ENCODE assay signal across 26 cellular contexts in genomic region chr1:17297991-17298390, GRCh38. TPM values are rescaled to one million over a fixed set of nuclear protein-coding genes. Genes with fewer than 3 reads are reported as not detected.
DNase-seq lines count a peak whose midpoint lies in the region; ATAC-seq and TF ChIP-seq lines count a peak whose summit lies in the region.
"Had no signal": no experiment of that assay in that cellular context is flagged by ENCODE, and none has a peak within 500 bp of the region (broad histone marks: within the 10 kb centered on the region; RNA-seq: fewer than 3 reads in every experiment).

No MANE protein-coding gene starts in this region.

- H3K9me3 Mint-ChIP-seq in endothelial cell (ENCODE audit: unreplicated experiment): peaks cover 11% of the 10 kb centered on the region

- in situ Hi-C loops in KBM-7 (cut with MboI; ENCODE audit: low pct_unique_long_range_greater_than_20kb, low sequenced_read_pairs): no loop called here

- 20% methylated on average over 7 of the region's 7 CpGs for WGBS in prostate gland

- peak; percentile 96 for ATAC-seq in esophagus mucosa
- ATAC-seq: CD8-positive, alpha-beta T cell; HCT116 had no signal

- no peaks in the 10 kb centered on the region for H3K27me3 ChIP-seq in prostate gland (replicated peaks; ENCODE audit: insufficient read depth)
- H3K27me3 ChIP-seq: BLaER1 treated with 17β-estradiol and CSF1 and Interleukin-3, amounts not matched to agents 10 nM and 100 nM had no signal

- H3K27me3 Mint-ChIP-seq in endothelial cell (ENCODE audit: unreplicated experiment): no peaks in the 10 kb centered on the region

- no peaks in the 10 kb centered on the region for H3K4me1 Mint-ChIP-seq in endothelial cell (ENCODE audit: unreplicated experiment)
- H3K4me1 Mint-ChIP-seq: IgD-negative memory B cell had no signal

- no peak overlapping the region for H3K4me3 Mint-ChIP-seq in endothelial cell (ENCODE audit: unreplicated experiment)
- H3K4me3 Mint-ChIP-seq: CD8-positive, alpha-beta T cell; IgD-negative memory B cell had no signal

- H3K36me3 Mint-ChIP-seq in endothelial cell (ENCODE audit: low read depth, unreplicated experiment): peaks cover 12% of the 10 kb centered on the region
- H3K36me3 Mint-ChIP-seq: CD8-positive, alpha-beta T cell had no signal

- intact Hi-C loops in prostate gland (cut with DNase I): no loop called here

- no peak for TF ChIP-seq CTCF in VCaP (conservative IDR thresholded peaks at IDR 0.05)
- TF ChIP-seq CTCF in prostate gland (IDR thresholded peaks at IDR 0.05): no peak
- no peak for TF ChIP-seq CTCF in endothelial cell (IDR thresholded peaks at IDR 0.05; ENCODE audit: unreplicated experiment)

- DNase-seq in prostate gland (ENCODE audit: low spot score) (peak; percentile 86), endothelial cell (ENCODE audit: low spot score) (no peak), HK-2 (ENCODE audit: unreplicated experiment) (no peak), mesenteric fat pad (ENCODE audit: low spot score) (no peak), KBM-7 (no peak)
- DNase-seq: 8988T; CD8-positive, alpha-beta T cell; GOT3; Kasumi-1; MM.1S; NCI-H1048; NCI-H1436; NCI-H187 treated with DMSO at 0.1 percent for 48 hours; NCI-H2171; NCI-H524 treated with DMSO at 0.1 percent for 48 hours; NCI-H82; SHP77 had no signal

- no peak for TF ChIP-seq POLR2A in prostate gland (IDR thresholded peaks at IDR 0.05)

- no peak overlapping the region for H3K27ac Mint-ChIP-seq in endothelial cell (ENCODE audit: unreplicated experiment)
- H3K27ac Mint-ChIP-seq: CD8-positive, alpha-beta T cell; IgD-negative memory B cell had no signal

- H3K9me3 ChIP-seq in prostate gland: no peaks in the 10 kb centered on the region

- no peaks in the 10 kb centered on the region for H3K36me3 ChIP-seq in prostate gland
- H3K36me3 ChIP-seq: BLaER1 treated with 17β-estradiol and CSF1 and Interleukin-3, amounts not matched to agents 10 nM and 100 nM had no signal

- no peak overlapping the region for H3K4me3 ChIP-seq in prostate gland
- H3K4me3 ChIP-seq: BLaER1 treated with 17β-estradiol and CSF1 and Interleukin-3, amounts not matched to agents 10 nM and 100 nM; SK-N-MC had no signal

- 0 out of 2 replicates have a peak, but pooled peaks have one; percentile 17 for TF ChIP-seq EP300 in Ishikawa (IDR thresholded peaks at IDR 0.05; ENCODE audit: borderline replicate concordance)

- H3K27ac ChIP-seq in VCaP (peak overlapping the region; percentile 86), prostate gland (no peak overlapping the region)
- H3K27ac ChIP-seq: BLaER1 treated with 17β-estradiol and CSF1 and Interleukin-3, amounts not matched to agents 10 nM and 100 nM; SK-N-MC had no signal

- H3K4me1 ChIP-seq in prostate gland (replicated peaks): peaks cover 8% of the 10 kb centered on the region

- TF ChIP-seq RAD21 in Ishikawa (IDR thresholded peaks at IDR 0.05; ENCODE audit: low read depth): no peak

TF ChIP-seq in Ishikawa, 13 proteins besides CTCF, POLR2A, EP300 and RAD21:
- no peak for TF ChIP-seq YY1 (IDR thresholded peaks at IDR 0.05; ENCODE audit: low read depth)
- TF ChIP-seq EGR1 (IDR thresholded peaks at IDR 0.05): no peak
- no peak for TF ChIP-seq TEAD4 (IDR thresholded peaks at IDR 0.05)
- no peak for TF ChIP-seq CREB1 (IDR thresholded peaks at IDR 0.05; ENCODE audit: low read depth)
- no peak for TF ChIP-seq TCF12 (IDR thresholded peaks at IDR 0.05; ENCODE audit: low read depth)
- TF ChIP-seq, protein P1, sequence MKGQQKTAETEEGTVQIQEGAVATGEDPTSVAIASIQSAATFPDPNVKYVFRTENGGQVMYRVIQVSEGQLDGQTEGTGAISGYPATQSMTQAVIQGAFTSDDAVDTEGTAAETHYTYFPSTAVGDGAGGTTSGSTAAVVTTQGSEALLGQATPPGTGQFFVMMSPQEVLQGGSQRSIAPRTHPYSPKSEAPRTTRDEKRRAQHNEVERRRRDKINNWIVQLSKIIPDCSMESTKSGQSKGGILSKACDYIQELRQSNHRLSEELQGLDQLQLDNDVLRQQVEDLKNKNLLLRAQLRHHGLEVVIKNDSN (IDR thresholded peaks at IDR 0.05): no peak
- TF ChIP-seq, protein P2, sequence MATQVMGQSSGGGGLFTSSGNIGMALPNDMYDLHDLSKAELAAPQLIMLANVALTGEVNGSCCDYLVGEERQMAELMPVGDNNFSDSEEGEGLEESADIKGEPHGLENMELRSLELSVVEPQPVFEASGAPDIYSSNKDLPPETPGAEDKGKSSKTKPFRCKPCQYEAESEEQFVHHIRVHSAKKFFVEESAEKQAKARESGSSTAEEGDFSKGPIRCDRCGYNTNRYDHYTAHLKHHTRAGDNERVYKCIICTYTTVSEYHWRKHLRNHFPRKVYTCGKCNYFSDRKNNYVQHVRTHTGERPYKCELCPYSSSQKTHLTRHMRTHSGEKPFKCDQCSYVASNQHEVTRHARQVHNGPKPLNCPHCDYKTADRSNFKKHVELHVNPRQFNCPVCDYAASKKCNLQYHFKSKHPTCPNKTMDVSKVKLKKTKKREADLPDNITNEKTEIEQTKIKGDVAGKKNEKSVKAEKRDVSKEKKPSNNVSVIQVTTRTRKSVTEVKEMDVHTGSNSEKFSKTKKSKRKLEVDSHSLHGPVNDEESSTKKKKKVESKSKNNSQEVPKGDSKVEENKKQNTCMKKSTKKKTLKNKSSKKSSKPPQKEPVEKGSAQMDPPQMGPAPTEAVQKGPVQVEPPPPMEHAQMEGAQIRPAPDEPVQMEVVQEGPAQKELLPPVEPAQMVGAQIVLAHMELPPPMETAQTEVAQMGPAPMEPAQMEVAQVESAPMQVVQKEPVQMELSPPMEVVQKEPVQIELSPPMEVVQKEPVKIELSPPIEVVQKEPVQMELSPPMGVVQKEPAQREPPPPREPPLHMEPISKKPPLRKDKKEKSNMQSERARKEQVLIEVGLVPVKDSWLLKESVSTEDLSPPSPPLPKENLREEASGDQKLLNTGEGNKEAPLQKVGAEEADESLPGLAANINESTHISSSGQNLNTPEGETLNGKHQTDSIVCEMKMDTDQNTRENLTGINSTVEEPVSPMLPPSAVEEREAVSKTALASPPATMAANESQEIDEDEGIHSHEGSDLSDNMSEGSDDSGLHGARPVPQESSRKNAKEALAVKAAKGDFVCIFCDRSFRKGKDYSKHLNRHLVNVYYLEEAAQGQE (IDR thresholded peaks at IDR 0.05; ENCODE audit: low read depth): no peak

RNA-seq across cellular contexts. Expression of gene PADI4, which starts 10.0 kb away (rescaled TPM):
- total RNA-seq in esophagus mucosa (not detected), prostate gland (not detected), endothelial cell (ENCODE audit: unreplicated experiment) (not detected), mesenteric fat pad (7.0 TPM)
- total RNA-seq: G401 had no signal

RNA-seq across cellular contexts. Expression of gene PADI3, which starts 49.1 kb away (rescaled TPM):
- 3.3 TPM for total RNA-seq in esophagus mucosa
- total RNA-seq in prostate gland: 1 to 10 TPM in 1 of 2 donors, under 1 TPM in 1; 0.18 to 1.2 TPM
- total RNA-seq in endothelial cell (ENCODE audit: unreplicated experiment): not detected
- total RNA-seq in mesenteric fat pad: not detected
- total RNA-seq: CD8-positive, alpha-beta T cell; OCI-LY7 had no signal
